Comparison of ENCODE assay signal across 14 cellular contexts in the genomic region with DNA sequence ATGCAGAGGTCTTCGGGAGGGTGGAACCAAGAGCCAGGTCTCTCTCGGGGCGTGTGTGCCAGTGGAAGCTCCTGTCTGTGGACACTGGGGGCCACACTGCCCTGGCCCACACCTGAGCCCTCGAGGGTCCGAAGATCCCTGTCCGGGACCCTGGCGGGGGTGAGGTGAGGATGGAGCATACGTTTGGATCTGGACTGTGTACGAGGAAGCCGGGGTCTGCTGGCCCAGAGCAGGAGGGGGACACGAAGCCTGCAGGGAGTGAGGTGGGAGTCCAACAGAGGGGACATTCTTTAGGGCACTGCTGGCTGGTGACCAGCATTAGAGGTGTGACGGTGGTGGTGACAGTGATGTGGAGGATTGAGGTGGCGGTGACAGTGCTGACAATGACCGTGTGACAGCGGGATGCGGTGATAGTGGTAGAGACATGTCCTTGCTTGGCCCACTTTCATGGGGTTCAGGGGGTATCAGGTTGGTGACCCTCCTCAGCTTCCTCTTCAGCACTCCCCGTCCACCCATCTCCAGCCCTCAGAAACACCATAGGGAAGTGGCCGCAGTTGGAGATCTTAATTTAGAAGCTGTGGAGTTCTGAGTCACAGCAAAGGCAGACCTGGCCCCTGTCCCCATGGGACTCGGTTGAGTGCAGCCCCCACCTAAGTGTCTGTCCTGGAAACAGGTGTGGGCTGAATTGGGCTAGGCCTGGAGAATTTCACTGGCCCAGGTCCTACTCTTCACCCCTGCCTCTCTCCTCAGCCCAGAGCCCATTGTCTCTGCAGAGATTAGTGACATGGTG.
"Had no signal": no experiment of that assay in that cellular context is flagged by ENCODE, and none has a peak within 500 bp of the region (broad histone marks: within the 10 kb centered on the region; RNA-seq: fewer than 3 reads in every experiment).

No MANE protein-coding gene starts in this region.

- H3K27me3 ChIP-seq: heart right ventricle, ovary, testis had no signal

- ATAC-seq: activated T-cell treated with anti-CD3 and anti-CD28 coated beads, Interleukin-2, amount 50 U/mL, for 72 hours; effector memory CD8-positive, alpha-beta T cell had no signal

- H3K4me3 Mint-ChIP-seq: activated CD4-positive, alpha-beta T cell treated with anti-CD3 and anti-CD28 coated beads, Interleukin-2, amount 10 ng/mL, durations not matched to agents 7 days and 5 days; activated naive CD8-positive, alpha-beta T cell treated with anti-CD3 and anti-CD28 coated beads, Interleukin-2, amount 10 ng/mL, durations not matched to agents 7 days and 5 days; activated T-cell treated with anti-CD3 and anti-CD28 coated beads, Interleukin-2, amount 50 U/mL, for 72 hours; effector memory CD8-positive, alpha-beta T cell had no signal

- H3K27ac ChIP-seq: ovary, skin epidermis, stomach, testis had no signal

- H3K4me3 ChIP-seq: heart right ventricle, ovary, skin epidermis, stomach, testis had no signal

- H3K4me1 Mint-ChIP-seq: activated CD4-positive, alpha-beta T cell treated with anti-CD3 and anti-CD28 coated beads, Interleukin-2, amount 10 ng/mL, durations not matched to agents 7 days and 5 days; activated naive CD8-positive, alpha-beta T cell treated with anti-CD3 and anti-CD28 coated beads, Interleukin-2, amount 10 ng/mL, durations not matched to agents 7 days and 5 days had no signal

- H3K27ac Mint-ChIP-seq: activated CD4-positive, alpha-beta T cell treated with anti-CD3 and anti-CD28 coated beads, Interleukin-2, amount 10 ng/mL, durations not matched to agents 7 days and 5 days; activated naive CD8-positive, alpha-beta T cell treated with anti-CD3 and anti-CD28 coated beads, Interleukin-2, amount 10 ng/mL, durations not matched to agents 7 days and 5 days; activated T-cell treated with anti-CD3 and anti-CD28 coated beads, Interleukin-2, amount 50 U/mL, for 72 hours had no signal

- H3K36me3 ChIP-seq: heart right ventricle, ovary, stomach had no signal

- H3K27me3 Mint-ChIP-seq: activated CD4-positive, alpha-beta T cell treated with anti-CD3 and anti-CD28 coated beads, Interleukin-2, amount 10 ng/mL, durations not matched to agents 7 days and 5 days; activated naive CD8-positive, alpha-beta T cell treated with anti-CD3 and anti-CD28 coated beads, Interleukin-2, amount 10 ng/mL, durations not matched to agents 7 days and 5 days had no signal

- H3K9me3 Mint-ChIP-seq: activated CD4-positive, alpha-beta T cell treated with anti-CD3 and anti-CD28 coated beads, Interleukin-2, amount 10 ng/mL, durations not matched to agents 7 days and 5 days; activated naive CD8-positive, alpha-beta T cell treated with anti-CD3 and anti-CD28 coated beads, Interleukin-2, amount 10 ng/mL, durations not matched to agents 7 days and 5 days; activated T-cell treated with anti-CD3 and anti-CD28 coated beads, Interleukin-2, amount 50 U/mL, for 72 hours; effector memory CD8-positive, alpha-beta T cell had no signal

- DNase-seq: activated CD4-positive, alpha-beta T cell treated with anti-CD3 and anti-CD28 coated beads, Interleukin-2, amount 10 ng/mL, durations not matched to agents 7 days and 5 days; activated CD8-positive, alpha-beta memory T cell treated with anti-CD3 and anti-CD28 coated beads, Interleukin-2, amount 50 U/mL, for 48 hours; activated naive CD4-positive, alpha-beta T cell; activated naive CD8-positive, alpha-beta T cell treated with anti-CD3 and anti-CD28 coated beads, Interleukin-2, amount 10 ng/mL, durations not matched to agents 7 days and 5 days; activated T-cell treated with anti-CD3 and anti-CD28 coated beads, Interleukin-2, amount 50 U/mL, for 72 hours; effector memory CD8-positive, alpha-beta T cell; foreskin melanocyte; heart right ventricle; mesenchymal stem cell; stomach; SW 1271; testis had no signal

- H3K9me3 ChIP-seq: heart right ventricle, ovary, stomach, testis had no signal
